ENCODE assay signal across 8 cellular contexts in the genomic region with DNA sequence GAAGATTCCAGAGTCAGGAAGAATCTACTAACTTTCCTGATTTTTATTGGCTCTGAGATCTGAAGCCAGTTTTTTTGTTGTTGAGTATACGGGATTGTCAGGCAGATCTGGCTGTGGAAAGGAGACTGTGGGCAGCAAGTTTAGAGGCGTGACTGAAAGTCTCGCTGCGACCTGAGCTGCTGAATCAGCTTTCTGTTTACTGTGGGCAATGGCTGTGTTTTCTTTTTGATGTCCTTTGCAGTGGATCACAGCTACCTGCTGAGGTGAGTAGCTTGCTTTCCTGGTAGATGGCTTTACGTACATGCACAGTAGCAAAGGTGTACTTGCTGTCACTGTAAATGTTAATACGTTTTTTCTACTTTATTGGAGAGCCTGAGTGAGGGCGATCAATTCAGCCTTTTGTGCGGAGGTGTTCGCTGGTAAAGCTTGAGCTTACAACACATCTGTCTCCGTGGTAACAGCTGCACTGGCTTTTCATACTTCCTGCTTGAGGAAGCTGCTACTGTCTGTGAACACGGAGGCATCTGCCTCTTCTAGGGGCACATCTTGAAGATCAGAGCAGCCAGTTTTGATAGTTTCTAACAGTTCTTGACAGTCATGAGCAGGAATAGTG.
DNase-seq lines count a peak whose midpoint lies in the region; ATAC-seq and TF ChIP-seq lines count a peak whose summit lies in the region.
"Not testable (repeated sequence)": the region's sequence is repeated elsewhere in the genome, so short reads cannot be mapped to it uniquely, and the experiment has no call there.

No MANE protein-coding gene starts in this region.

- peak overlapping the region in 1 of 2 donors; percentile 14 for H3K27ac ChIP-seq in breast epithelium
- H3K27ac ChIP-seq in right cardiac atrium (ENCODE audit: low read length); osteoblast (ENCODE audit: low read depth, low read length): not testable (repeated sequence)

- not testable (repeated sequence) for H4K20me1 ChIP-seq in osteoblast (ENCODE audit: insufficient read depth, low read length)

- H3K4me3 ChIP-seq in breast epithelium (peak overlapping the region in 2 of 3 donors; percentile 40 to 57), right cardiac atrium (ENCODE audit: low read length) (peak overlapping the region; percentile 28), osteoblast (ENCODE audit: insufficient read depth, low read length) (peak overlapping the region; percentile 56)

- TF ChIP-seq POLR2A in breast epithelium (IDR thresholded peaks at IDR 0.05): not testable (repeated sequence)

- H3K4me1 ChIP-seq in breast epithelium; right cardiac atrium (ENCODE audit: control insufficient read depth, insufficient read depth, low read length); osteoblast (ENCODE audit: insufficient read depth, low read length): not testable (repeated sequence)

- peak overlapping the region; percentile 78 for H3K4me2 ChIP-seq in osteoblast (ENCODE audit: insufficient read depth, low read length)

- DNase-seq in AML-193 (lab: John Stamatoyannopoulos, UW): peak; percentile 66 to 75
- peak; percentile 6 for DNase-seq in HT1080 (ENCODE audit: low read depth)
- DNase-seq in SKM-1 (lab: John Stamatoyannopoulos, UW; ENCODE audit: unreplicated experiment): peak; percentile 7
- DNase-seq in activated T-cell treated with anti-CD3 and anti-CD28 coated beads for 1 hour (ENCODE audit: low read depth): peak; percentile 12
- peak in 1 of 2 donors; percentile 45 for DNase-seq in breast epithelium (ENCODE audit: low spot score in 2 of 2)
- DNase-seq in right cardiac atrium: peak in 1 of 3 donors; percentile 41
- not testable (repeated sequence) for DNase-seq in osteoblast (ENCODE audit: insufficient read length, low spot score, missing footprints)
- peak; percentile 3 to 6 for DNase-seq in stimulated activated CD8-positive, alpha-beta memory T cell treated with anti-CD3 and anti-CD28 coated beads, Interleukin-2, amount 100 ng/mL, for 1 hour (ENCODE audit: low read depth in 2 of 2)

- intact Hi-C loops in breast epithelium (cut with DNase I; ENCODE audit: low total_unique reads); right cardiac atrium (cut with DNase I): not testable (repeated sequence)

- not testable (repeated sequence) for H3K9me3 ChIP-seq in breast epithelium; right cardiac atrium (ENCODE audit: control insufficient read depth, low read length); osteoblast (ENCODE audit: low read depth, low read length)

- not testable (repeated sequence) for H3K27me3 ChIP-seq in breast epithelium; right cardiac atrium (ENCODE audit: control insufficient read depth, insufficient read depth); osteoblast (ENCODE audit: insufficient read depth, low read length)

- not testable (repeated sequence) for TF ChIP-seq CTCF in breast epithelium (IDR thresholded peaks at IDR 0.05); osteoblast (IDR thresholded peaks at IDR 0.05; ENCODE audit: extremely low read depth, low read depth, low read length)

- not testable (repeated sequence) for ATAC-seq in right cardiac atrium

- H3K79me2 ChIP-seq in osteoblast (ENCODE audit: insufficient read depth, low read length): not testable (repeated sequence)

- H2AFZ ChIP-seq in osteoblast (ENCODE audit: low read length): peak overlapping the region; percentile 58

- not testable (repeated sequence) for H3K36me3 ChIP-seq in breast epithelium; osteoblast (ENCODE audit: insufficient read depth, low read length)

- WGBS in right cardiac atrium: 10% methylated on average over 11 of the region's 11 CpGs
